Comparison of ENCODE assay signal across 1 cellular context in genomic region chr4:145829629-145830395, GRCh38.
TF ChIP-seq lines count a peak whose summit lies in the region.

No MANE protein-coding gene starts in this region.

TF ChIP-seq in GM12878, 131 proteins besides CTCF, POLR2A, EP300 and RAD21 (continued from another document and continues in another):
- peak; percentile 41; the same call in 1 of the 2 replicates for TF ChIP-seq GABPA (IDR thresholded peaks at IDR 0.05; ENCODE audit: low read depth)
- TF ChIP-seq BRCA1 (IDR thresholded peaks at IDR 0.05; ENCODE audit: low read depth, low read length) = no peak
- TF ChIP-seq REST (IDR thresholded peaks at IDR 0.05; ENCODE audit: low read depth, low read length) = no peak
- no peak for TF ChIP-seq ZBTB4 (CRISPR knock-in tag; IDR thresholded peaks at IDR 0.05)
- no peak for TF ChIP-seq ZNF24 (IDR thresholded peaks at IDR 0.05)
- peak; percentile 64 for TF ChIP-seq MEF2B (IDR thresholded peaks at IDR 0.05; ENCODE audit: partially characterized antibody, poor library complexity, severe bottlenecking)
- TF ChIP-seq, protein P1, sequence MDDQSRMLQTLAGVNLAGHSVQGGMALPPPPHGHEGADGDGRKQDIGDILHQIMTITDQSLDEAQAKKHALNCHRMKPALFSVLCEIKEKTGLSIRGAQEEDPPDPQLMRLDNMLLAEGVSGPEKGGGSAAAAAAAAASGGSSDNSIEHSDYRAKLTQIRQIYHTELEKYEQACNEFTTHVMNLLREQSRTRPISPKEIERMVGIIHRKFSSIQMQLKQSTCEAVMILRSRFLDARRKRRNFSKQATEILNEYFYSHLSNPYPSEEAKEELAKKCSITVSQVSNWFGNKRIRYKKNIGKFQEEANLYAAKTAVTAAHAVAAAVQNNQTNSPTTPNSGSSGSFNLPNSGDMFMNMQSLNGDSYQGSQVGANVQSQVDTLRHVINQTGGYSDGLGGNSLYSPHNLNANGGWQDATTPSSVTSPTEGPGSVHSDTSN (IDR thresholded peaks at IDR 0.05; ENCODE audit: insufficient replicate concordance, low read depth, low read length) = no peak
- TF ChIP-seq, protein P2, sequence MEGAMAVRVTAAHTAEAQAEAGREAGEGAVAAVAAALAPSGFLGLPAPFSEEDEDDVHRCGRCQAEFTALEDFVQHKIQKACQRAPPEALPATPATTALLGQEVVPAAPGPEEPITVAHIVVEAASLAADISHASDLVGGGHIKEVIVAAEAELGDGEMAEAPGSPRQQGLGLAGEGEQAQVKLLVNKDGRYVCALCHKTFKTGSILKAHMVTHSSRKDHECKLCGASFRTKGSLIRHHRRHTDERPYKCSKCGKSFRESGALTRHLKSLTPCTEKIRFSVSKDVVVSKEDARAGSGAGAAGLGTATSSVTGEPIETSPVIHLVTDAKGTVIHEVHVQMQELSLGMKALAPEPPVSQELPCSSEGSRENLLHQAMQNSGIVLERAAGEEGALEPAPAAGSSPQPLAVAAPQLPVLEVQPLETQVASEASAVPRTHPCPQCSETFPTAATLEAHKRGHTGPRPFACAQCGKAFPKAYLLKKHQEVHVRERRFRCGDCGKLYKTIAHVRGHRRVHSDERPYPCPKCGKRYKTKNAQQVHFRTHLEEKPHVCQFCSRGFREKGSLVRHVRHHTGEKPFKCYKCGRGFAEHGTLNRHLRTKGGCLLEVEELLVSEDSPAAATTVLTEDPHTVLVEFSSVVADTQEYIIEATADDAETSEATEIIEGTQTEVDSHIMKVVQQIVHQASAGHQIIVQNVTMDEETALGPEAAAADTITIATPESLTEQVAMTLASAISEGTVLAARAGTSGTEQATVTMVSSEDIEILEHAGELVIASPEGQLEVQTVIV (IDR thresholded peaks at IDR 0.05; ENCODE audit: borderline replicate concordance, partially characterized antibody) = no peak
- no peak; the same call in 1 of the 2 replicates for TF ChIP-seq CBFB (IDR thresholded peaks at IDR 0.05; ENCODE audit: low read depth)
- TF ChIP-seq BMI1 (IDR thresholded peaks at IDR 0.05; ENCODE audit: borderline replicate concordance) = no peak
- no peak for TF ChIP-seq FOS (IDR thresholded peaks at IDR 0.05; ENCODE audit: borderline replicate concordance, extremely low read depth, insufficient read length)
- no peak for TF ChIP-seq HDAC2 (IDR thresholded peaks at IDR 0.05)
- no peak for TF ChIP-seq IRF3 (IDR thresholded peaks at IDR 0.05)
- no peak for TF ChIP-seq CBX3 (IDR thresholded peaks at IDR 0.05; ENCODE audit: borderline replicate concordance, low read depth)
- no peak for TF ChIP-seq KLF5 (IDR thresholded peaks at IDR 0.05; ENCODE audit: partially characterized antibody)
- no peak for TF ChIP-seq SIX5 (IDR thresholded peaks at IDR 0.05; ENCODE audit: low read depth, low read length, severe bottlenecking)
- TF ChIP-seq MTA3 (IDR thresholded peaks at IDR 0.05; ENCODE audit: borderline replicate concordance, low read length) = peak; percentile 87; the same call in 1 of the 2 replicates
- no peak for TF ChIP-seq GATAD2B (conservative IDR thresholded peaks at IDR 0.05; ENCODE audit: low read depth)
- TF ChIP-seq WRNIP1 (IDR thresholded peaks at IDR 0.05; ENCODE audit: borderline replicate concordance, low read depth, low read length) = no peak
- TF ChIP-seq MXI1 (IDR thresholded peaks at IDR 0.05; ENCODE audit: low read depth, low read length) = no peak
- TF ChIP-seq MLLT1 (IDR thresholded peaks at IDR 0.05) = 0 out of 2 replicates have a peak, but pooled peaks have one; percentile 35
- no peak for TF ChIP-seq RB1 (IDR thresholded peaks at IDR 0.05; ENCODE audit: borderline replicate concordance)
- TF ChIP-seq, protein P3, sequence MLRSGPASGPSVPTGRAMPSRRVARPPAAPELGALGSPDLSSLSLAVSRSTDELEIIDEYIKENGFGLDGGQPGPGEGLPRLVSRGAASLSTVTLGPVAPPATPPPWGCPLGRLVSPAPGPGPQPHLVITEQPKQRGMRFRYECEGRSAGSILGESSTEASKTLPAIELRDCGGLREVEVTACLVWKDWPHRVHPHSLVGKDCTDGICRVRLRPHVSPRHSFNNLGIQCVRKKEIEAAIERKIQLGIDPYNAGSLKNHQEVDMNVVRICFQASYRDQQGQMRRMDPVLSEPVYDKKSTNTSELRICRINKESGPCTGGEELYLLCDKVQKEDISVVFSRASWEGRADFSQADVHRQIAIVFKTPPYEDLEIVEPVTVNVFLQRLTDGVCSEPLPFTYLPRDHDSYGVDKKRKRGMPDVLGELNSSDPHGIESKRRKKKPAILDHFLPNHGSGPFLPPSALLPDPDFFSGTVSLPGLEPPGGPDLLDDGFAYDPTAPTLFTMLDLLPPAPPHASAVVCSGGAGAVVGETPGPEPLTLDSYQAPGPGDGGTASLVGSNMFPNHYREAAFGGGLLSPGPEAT (IDR thresholded peaks at IDR 0.05; ENCODE audit: low read depth) = no peak
- no peak for TF ChIP-seq CEBPZ (IDR thresholded peaks at IDR 0.05; ENCODE audit: low read depth, low read length)
- no peak for TF ChIP-seq ZNF274 (IDR thresholded peaks at IDR 0.05; ENCODE audit: insufficient read depth, insufficient read length)
- no peak for TF ChIP-seq ASH2L (IDR thresholded peaks at IDR 0.05; ENCODE audit: borderline replicate concordance, low read depth)
- TF ChIP-seq, protein P4, sequence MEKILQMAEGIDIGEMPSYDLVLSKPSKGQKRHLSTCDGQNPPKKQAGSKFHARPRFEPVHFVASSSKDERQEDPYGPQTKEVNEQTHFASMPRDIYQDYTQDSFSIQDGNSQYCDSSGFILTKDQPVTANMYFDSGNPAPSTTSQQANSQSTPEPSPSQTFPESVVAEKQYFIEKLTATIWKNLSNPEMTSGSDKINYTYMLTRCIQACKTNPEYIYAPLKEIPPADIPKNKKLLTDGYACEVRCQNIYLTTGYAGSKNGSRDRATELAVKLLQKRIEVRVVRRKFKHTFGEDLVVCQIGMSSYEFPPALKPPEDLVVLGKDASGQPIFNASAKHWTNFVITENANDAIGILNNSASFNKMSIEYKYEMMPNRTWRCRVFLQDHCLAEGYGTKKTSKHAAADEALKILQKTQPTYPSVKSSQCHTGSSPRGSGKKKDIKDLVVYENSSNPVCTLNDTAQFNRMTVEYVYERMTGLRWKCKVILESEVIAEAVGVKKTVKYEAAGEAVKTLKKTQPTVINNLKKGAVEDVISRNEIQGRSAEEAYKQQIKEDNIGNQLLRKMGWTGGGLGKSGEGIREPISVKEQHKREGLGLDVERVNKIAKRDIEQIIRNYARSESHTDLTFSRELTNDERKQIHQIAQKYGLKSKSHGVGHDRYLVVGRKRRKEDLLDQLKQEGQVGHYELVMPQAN (conservative IDR thresholded peaks at IDR 0.05) = no peak
- peak; percentile 54; the same call in 1 of the 2 replicates for TF ChIP-seq POLR2AphosphoS5 (IDR thresholded peaks at IDR 0.05; ENCODE audit: low read length)
- TF ChIP-seq ZNF207 (IDR thresholded peaks at IDR 0.05; ENCODE audit: borderline replicate concordance) = no peak
- TF ChIP-seq LARP7 (IDR thresholded peaks at IDR 0.05) = no peak
- no peak for TF ChIP-seq ESRRA (IDR thresholded peaks at IDR 0.05; ENCODE audit: low read length)
- TF ChIP-seq POLR2AphosphoS2 (IDR thresholded peaks at IDR 0.05; ENCODE audit: low read depth, low read length) = no peak
- TF ChIP-seq SMARCA5 (IDR thresholded peaks at IDR 0.05) = no peak
- peak; percentile 63; the same call in 1 of the 2 replicates for TF ChIP-seq IRF4 (IDR thresholded peaks at IDR 0.05; ENCODE audit: low read depth, low read length)
- TF ChIP-seq NFXL1 (IDR thresholded peaks at IDR 0.05; ENCODE audit: borderline replicate concordance) = no peak
- TF ChIP-seq, protein P5, sequence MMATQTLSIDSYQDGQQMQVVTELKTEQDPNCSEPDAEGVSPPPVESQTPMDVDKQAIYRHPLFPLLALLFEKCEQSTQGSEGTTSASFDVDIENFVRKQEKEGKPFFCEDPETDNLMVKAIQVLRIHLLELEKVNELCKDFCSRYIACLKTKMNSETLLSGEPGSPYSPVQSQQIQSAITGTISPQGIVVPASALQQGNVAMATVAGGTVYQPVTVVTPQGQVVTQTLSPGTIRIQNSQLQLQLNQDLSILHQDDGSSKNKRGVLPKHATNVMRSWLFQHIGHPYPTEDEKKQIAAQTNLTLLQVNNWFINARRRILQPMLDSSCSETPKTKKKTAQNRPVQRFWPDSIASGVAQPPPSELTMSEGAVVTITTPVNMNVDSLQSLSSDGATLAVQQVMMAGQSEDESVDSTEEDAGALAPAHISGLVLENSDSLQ (IDR thresholded peaks at IDR 0.05) = no peak
- peak in 1 of 2 experiments; percentile 41; a peak in 1 of 4 replicates for TF ChIP-seq ETV6 (conservative IDR thresholded peaks at IDR 0.05 in 1 of 2, IDR thresholded peaks at IDR 0.05 in 1 of 2; ENCODE audit: borderline replicate concordance in 1 of 2, low read depth in 1 of 2)
